ENCODE assay signal across 11 cellular contexts in genomic region chr5:36689225-36689624, GRCh38.
DNase-seq lines count a peak whose midpoint lies in the region; ATAC-seq and TF ChIP-seq lines count a peak whose summit lies in the region.
"Had no signal": no experiment of that assay in that cellular context is flagged by ENCODE, and none has a peak within 500 bp of the region (broad histone marks: within the 10 kb centered on the region; RNA-seq: fewer than 3 reads in every experiment).

No MANE protein-coding gene starts in this region.

- H3K27ac Mint-ChIP-seq in nephron progenitor cell = no peak overlapping the region

- no peak overlapping the region for H3K4me3 ChIP-seq in astrocyte of the cerebellum (ENCODE audit: low read depth, low read length)

- no peaks in the 10 kb centered on the region for H3K36me3 Mint-ChIP-seq in nephron progenitor cell (ENCODE audit: low read depth)

- H3K4me3 Mint-ChIP-seq in nephron progenitor cell = peak overlapping the region; percentile 56

- peak; percentile 57 for DNase-seq in GM03348 (ENCODE audit: low spot score)
- peak; percentile 60 for DNase-seq in astrocyte of the cerebellum (ENCODE audit: low read depth)
- no peak for DNase-seq in nephron progenitor cell
- DNase-seq in mucosa of gallbladder (ENCODE audit: low spot score) = no peak
- no peak for DNase-seq in stimulated activated CD4-positive, alpha-beta T cell treated with anti-CD3 and anti-CD28 coated beads, Interleukin-2, amount 100 ng/mL, for 24 hours
- DNase-seq: activated T-cell treated with anti-CD3 and anti-CD28 coated beads, Interleukin-2, amount 50 U/mL, for 48 hours; left cardiac atrium; NCI-H1048 had no signal

- TF ChIP-seq CTCF in astrocyte of the cerebellum (IDR thresholded peaks at IDR 0.05; ENCODE audit: low read depth, low read length, missing control alignments) (no peak), nephron progenitor cell (IDR thresholded peaks at IDR 0.05) (no peak)

- peaks cover 21% of the 10 kb centered on the region for H3K27me3 Mint-ChIP-seq in nephron progenitor cell (ENCODE audit: low read depth, poor library complexity)

- ATAC-seq in HG02870 (IDR thresholded peaks at IDR 0.05; ENCODE audit: unreplicated experiment) (peak; percentile 27), HG03565 (IDR thresholded peaks at IDR 0.05; ENCODE audit: unreplicated experiment) (no peak), GM21786 (IDR thresholded peaks at IDR 0.05; ENCODE audit: unreplicated experiment) (no peak)

- no peaks in the 10 kb centered on the region for H3K9me3 Mint-ChIP-seq in nephron progenitor cell

- in situ Hi-C loops in astrocyte of the cerebellum (cut with HindIII; ENCODE audit: low sequenced_read_pairs) = no loop called here

- H3K4me1 Mint-ChIP-seq in nephron progenitor cell = peaks cover 31% of the 10 kb centered on the region

Comparison
In these comparisons a context has a peak if more than half of its experiments do, and no peak if none do; other contexts are left out.
1. DNase-seq: peak in GM03348 (single experiment) and astrocyte of the cerebellum (single experiment); none in nephron progenitor cell (single experiment), mucosa of gallbladder (single experiment) and stimulated activated CD4-positive, alpha-beta T cell treated with anti-CD3 and anti-CD28 coated beads, Interleukin-2, amount 100 ng/mL, for 24 hours (0 of 2).